Comparison of ENCODE assay signal across 21 cellular contexts in genomic region chr1:101330427-101331130, GRCh38.
A peak's percentile ranks its signal among the peaks of the same experiment; 100 is the strongest.
DNase-seq lines count a peak whose midpoint lies in the region; ATAC-seq, FAIRE-seq and TF ChIP-seq lines count a peak whose summit lies in the region.
"Had no signal": no experiment of that assay in that cellular context is flagged by ENCODE, and none has a peak within 500 bp of the region (broad histone marks: within the 10 kb centered on the region; RNA-seq: fewer than 3 reads in every experiment).

No MANE protein-coding gene starts in this region.

- H3K36me3 ChIP-seq in esophagus muscularis mucosa (no peaks in the 10 kb centered on the region), HepG2 (replicated peaks in 1 of 2; ENCODE audit: control insufficient read depth in 1 of 2, insufficient read depth in 2 of 2, low read length in 2 of 2) (no peaks in the 10 kb centered on the region)

- H3K4me3 ChIP-seq in esophagus muscularis mucosa (no peak overlapping the region), HepG2 (replicated peaks in 1 of 3; ENCODE audit: insufficient read depth in 1 of 3, low read depth in 2 of 3, low read length in 3 of 3) (no peak overlapping the region)

- POLR2A ChIA-PET in HepG2 (lab: Yijun Ruan, JAX) = no interaction called here

- peaks cover 25% of the 10 kb centered on the region for H3K4me1 Mint-ChIP-seq in activated naive CD4-positive, alpha-beta T cell treated with anti-CD3 and anti-CD28 coated beads, Interleukin-2, amount 10 ng/mL, durations not matched to agents 7 days and 5 days
- H3K4me1 Mint-ChIP-seq in stimulated activated effector memory CD8-positive, alpha-beta T cell treated with anti-CD3 and anti-CD28 coated beads, Interleukin-12 subunit alpha, Interleukin-12 subunit beta, amount 100 ng/mL, for 72 hours = peaks cover 24% of the 10 kb centered on the region
- peaks cover 8% of the 10 kb centered on the region for H3K4me1 Mint-ChIP-seq in activated T-helper 2 cell treated with anti-CD3 and anti-CD28 coated beads, Interferon-gamma antibody, Interleukin-2, Interleukin-4, amounts not matched to agents 10 μg/mL and 5 μg/mL and 100 μg/mL, durations not matched to agents 14 hours and 24 hours and 36 hours (ENCODE audit: low read depth)

- no peak overlapping the region for H3K4me2 ChIP-seq in HepG2 (ENCODE audit: low read depth, low read length)

- H3K27me3 Mint-ChIP-seq in activated naive CD4-positive, alpha-beta T cell treated with anti-CD3 and anti-CD28 coated beads, Interleukin-2, amount 10 ng/mL, durations not matched to agents 7 days and 5 days = peaks cover 12% of the 10 kb centered on the region
- peaks cover 44% of the 10 kb centered on the region for H3K27me3 Mint-ChIP-seq in activated T-helper 2 cell treated with anti-CD3 and anti-CD28 coated beads, Interferon-gamma antibody, Interleukin-2, Interleukin-4, amounts not matched to agents 10 μg/mL and 5 μg/mL and 100 μg/mL, durations not matched to agents 14 hours and 24 hours and 36 hours (ENCODE audit: low read depth)

- no peak for DNase-seq in activated naive CD4-positive, alpha-beta T cell treated with anti-CD3 and anti-CD28 coated beads, Interleukin-2, amount 10 ng/mL, durations not matched to agents 7 days and 5 days
- DNase-seq in activated naive CD4-positive, alpha-beta T cell treated with anti-CD3 and anti-CD28 coated beads, Interleukin-2, amount 50 U/mL, for 16 hours = no peak
- DNase-seq in esophagus muscularis mucosa (ENCODE audit: extremely low spot score) = peak; percentile 39
- DNase-seq in left kidney (ENCODE audit: low read depth, low spot score) = peak; percentile 53
- no peak for DNase-seq in stimulated activated effector memory CD8-positive, alpha-beta T cell treated with anti-CD3 and anti-CD28 coated beads, Interleukin-12 subunit alpha, Interleukin-12 subunit beta, amount 100 ng/mL, for 72 hours (ENCODE audit: low spot score in 2 of 2)
- no peak for DNase-seq in HepG2 (ENCODE audit: low spot score)
- no peak for DNase-seq in activated T-helper 2 cell treated with anti-CD3 and anti-CD28 coated beads, Interferon-gamma antibody, Interleukin-2, Interleukin-4, amounts not matched to agents 10 μg/mL and 5 μg/mL and 100 μg/mL, durations not matched to agents 14 hours and 24 hours and 36 hours (ENCODE audit: low spot score)
- no peak for DNase-seq in AG08395 (ENCODE audit: low spot score)
- DNase-seq: 8988T; AML-193; C1 segment of cervical spinal cord; CD8-positive, alpha-beta T cell; MM.1S; NCI-H1048; NCI-H1417 treated with DMSO at 0.1 percent for 48 hours; NCI-H187; NCI-H446; NCI-H526; Right ventricle myocardium superior had no signal

- TF ChIP-seq RAD21 in HepG2 (CRISPR knock-in tag; IDR thresholded peaks at IDR 0.05) = no peak

- H3K4me3 Mint-ChIP-seq in activated naive CD4-positive, alpha-beta T cell treated with anti-CD3 and anti-CD28 coated beads, Interleukin-2, amount 10 ng/mL, durations not matched to agents 7 days and 5 days = no peak overlapping the region
- no peak overlapping the region for H3K4me3 Mint-ChIP-seq in stimulated activated effector memory CD8-positive, alpha-beta T cell treated with anti-CD3 and anti-CD28 coated beads, Interleukin-12 subunit alpha, Interleukin-12 subunit beta, amount 100 ng/mL, for 72 hours
- no peak overlapping the region for H3K4me3 Mint-ChIP-seq in activated T-helper 2 cell treated with anti-CD3 and anti-CD28 coated beads, Interferon-gamma antibody, Interleukin-2, Interleukin-4, amounts not matched to agents 10 μg/mL and 5 μg/mL and 100 μg/mL, durations not matched to agents 14 hours and 24 hours and 36 hours (ENCODE audit: low read depth)
- H3K4me3 Mint-ChIP-seq: CD8-positive, alpha-beta T cell had no signal

- WGBS in esophagus muscularis mucosa = 78% methylated on average over 6 of the region's 6 CpGs
- 22% methylated on average over 6 of the region's 6 CpGs for WGBS in HepG2 (ENCODE audit: low lambda C conversion rate)

- H3K9me3 Mint-ChIP-seq in activated naive CD4-positive, alpha-beta T cell treated with anti-CD3 and anti-CD28 coated beads, Interleukin-2, amount 10 ng/mL, durations not matched to agents 7 days and 5 days = peaks cover 23% of the 10 kb centered on the region
- no peaks in the 10 kb centered on the region for H3K9me3 Mint-ChIP-seq in stimulated activated effector memory CD8-positive, alpha-beta T cell treated with anti-CD3 and anti-CD28 coated beads, Interleukin-12 subunit alpha, Interleukin-12 subunit beta, amount 100 ng/mL, for 72 hours
- H3K9me3 Mint-ChIP-seq in activated T-helper 2 cell treated with anti-CD3 and anti-CD28 coated beads, Interferon-gamma antibody, Interleukin-2, Interleukin-4, amounts not matched to agents 10 μg/mL and 5 μg/mL and 100 μg/mL, durations not matched to agents 14 hours and 24 hours and 36 hours = no peaks in the 10 kb centered on the region
- H3K9me3 Mint-ChIP-seq: CD8-positive, alpha-beta T cell had no signal

- H3K9ac ChIP-seq in HepG2 (ENCODE audit: insufficient read depth, low read depth, low read length) = no peak overlapping the region

- H3K27me3 ChIP-seq in esophagus muscularis mucosa = no peaks in the 10 kb centered on the region
- H3K27me3 ChIP-seq in HepG2 (ENCODE audit: control insufficient read depth in 1 of 2, insufficient read depth in 2 of 2, low read length in 2 of 2) = 0 out of 5 replicates have a peak, but pooled peaks cover 0 to 3% of the 10 kb centered on the region in 2 experiments

- CTCF ChIA-PET in activated naive CD4-positive, alpha-beta T cell treated with anti-CD3 and anti-CD28 coated beads, Interleukin-2, amount 10 ng/mL, durations not matched to agents 7 days and 5 days (lab: Charles Lee) = interaction anchor here (1.4 kb wide), 1 partner anchor 18 kb away, joined by 3 read pairs; no protein-coding TSS in a partner anchor
- CTCF ChIA-PET in HepG2 (lab: Yijun Ruan, JAX; ENCODE audit: low intra/inter-chr PET ratio, low total read pairs) = no interaction called here

- ATAC-seq in stimulated activated effector memory CD8-positive, alpha-beta T cell treated with anti-CD3 and anti-CD28 coated beads, Interleukin-12 subunit alpha, Interleukin-12 subunit beta, amount 100 ng/mL, for 72 hours = no peak
- no peak for ATAC-seq in HepG2
- ATAC-seq: CD8-positive, alpha-beta T cell had no signal

- H4K20me1 ChIP-seq in HepG2 (ENCODE audit: insufficient read depth, low read length) = no peaks in the 10 kb centered on the region

- in situ Hi-C loops in HepG2 (cut with HindIII; ENCODE audit: extremely low pct_ligation_motif_present, low pct_unique_long_range_greater_than_20kb) = no loop called here

- H3K9me3 ChIP-seq in esophagus muscularis mucosa (no peaks in the 10 kb centered on the region), HepG2 (ENCODE audit: low read length) (no peaks in the 10 kb centered on the region)

- no peak for TF ChIP-seq CTCF in esophagus muscularis mucosa (IDR thresholded peaks at IDR 0.05)
- no peak for TF ChIP-seq CTCF in HepG2 (CRISPR knock-in tag; IDR thresholded peaks at IDR 0.05)

- peak overlapping the region; percentile 16 for H3K27ac Mint-ChIP-seq in activated naive CD4-positive, alpha-beta T cell treated with anti-CD3 and anti-CD28 coated beads, Interleukin-2, amount 10 ng/mL, durations not matched to agents 7 days and 5 days
- peak overlapping the region; percentile 35 for H3K27ac Mint-ChIP-seq in stimulated activated effector memory CD8-positive, alpha-beta T cell treated with anti-CD3 and anti-CD28 coated beads, Interleukin-12 subunit alpha, Interleukin-12 subunit beta, amount 100 ng/mL, for 72 hours
- no peak overlapping the region for H3K27ac Mint-ChIP-seq in activated T-helper 2 cell treated with anti-CD3 and anti-CD28 coated beads, Interferon-gamma antibody, Interleukin-2, Interleukin-4, amounts not matched to agents 10 μg/mL and 5 μg/mL and 100 μg/mL, durations not matched to agents 14 hours and 24 hours and 36 hours
- H3K27ac Mint-ChIP-seq: CD8-positive, alpha-beta T cell had no signal

- no peaks in the 10 kb centered on the region for H3K79me2 ChIP-seq in HepG2 (ENCODE audit: insufficient read depth, low read length)

- TF ChIP-seq EP300 in esophagus muscularis mucosa (IDR thresholded peaks at IDR 0.05) (no peak), HepG2 (IDR thresholded peaks at IDR 0.05; ENCODE audit: low read depth in 2 of 2, low read length in 2 of 2) (no peak), HepG2 (CRISPR knock-in tag; IDR thresholded peaks at IDR 0.05; ENCODE audit: borderline replicate concordance) (no peak)

- peaks cover 13% of the 10 kb centered on the region for H3K36me3 Mint-ChIP-seq in activated naive CD4-positive, alpha-beta T cell treated with anti-CD3 and anti-CD28 coated beads, Interleukin-2, amount 10 ng/mL, durations not matched to agents 7 days and 5 days
- H3K36me3 Mint-ChIP-seq in stimulated activated effector memory CD8-positive, alpha-beta T cell treated with anti-CD3 and anti-CD28 coated beads, Interleukin-12 subunit alpha, Interleukin-12 subunit beta, amount 100 ng/mL, for 72 hours = no peaks in the 10 kb centered on the region
- H3K36me3 Mint-ChIP-seq in activated T-helper 2 cell treated with anti-CD3 and anti-CD28 coated beads, Interferon-gamma antibody, Interleukin-2, Interleukin-4, amounts not matched to agents 10 μg/mL and 5 μg/mL and 100 μg/mL, durations not matched to agents 14 hours and 24 hours and 36 hours (ENCODE audit: low read depth) = no peaks in the 10 kb centered on the region
- H3K36me3 Mint-ChIP-seq: CD8-positive, alpha-beta T cell had no signal

- TF ChIP-seq POLR2A in esophagus muscularis mucosa (IDR thresholded peaks at IDR 0.05; ENCODE audit: low read depth) = no peak
- TF ChIP-seq POLR2A in HepG2 (IDR thresholded peaks at IDR 0.05; ENCODE audit: insufficient read depth in 1 of 2, low read depth in 2 of 2, low read length in 2 of 2) = no peak

- H3K4me1 ChIP-seq in esophagus muscularis mucosa (no peaks in the 10 kb centered on the region), HepG2 (ENCODE audit: insufficient read depth, low read length) (no peaks in the 10 kb centered on the region)

- no TSS peak for BruUV-seq in HepG2 (replicated peaks; lab: Mats Ljungman, UMichigan)

- no peak overlapping the region for H2AFZ ChIP-seq in HepG2 (ENCODE audit: low read length)

- FAIRE-seq in HepG2 (lab: Jason Lieb, UNC) = no peak
- FAIRE-seq: GM12892, H54 had no signal

- no peak overlapping the region for H3K27ac ChIP-seq in esophagus muscularis mucosa (replicated peaks in 1 of 4)
- no peak overlapping the region for H3K27ac ChIP-seq in HepG2 (ENCODE audit: extremely low read length, insufficient read depth, low read length)

- intact Hi-C loops in esophagus muscularis mucosa (cut with DNase I) = no loop called here
- intact Hi-C loops in HepG2 (cut with micrococcal nuclease; ENCODE audit: unreplicated experiment) = no loop called here
- intact Hi-C loops in activated T-helper 2 cell treated with anti-CD3 and anti-CD28 coated beads, Interferon-gamma antibody, Interleukin-2, Interleukin-4, amounts not matched to agents 10 μg/mL and 5 μg/mL and 100 μg/mL, durations not matched to agents 14 hours and 24 hours and 36 hours (cut with micrococcal nuclease) = no loop called here

TF ChIP-seq in HepG2, 621 proteins besides CTCF, POLR2A, EP300 and RAD21 (continues in another document):
- no peak for TF ChIP-seq KLF9 (CRISPR knock-in tag; IDR thresholded peaks at IDR 0.05; ENCODE audit: low read depth)
- TF ChIP-seq NR2F6 (IDR thresholded peaks at IDR 0.05) = no peak
- TF ChIP-seq NR2F6 (CRISPR knock-in tag; IDR thresholded peaks at IDR 0.05) = no peak
- no peak for TF ChIP-seq MEIS1 (CRISPR knock-in tag; IDR thresholded peaks at IDR 0.05; ENCODE audit: borderline replicate concordance)
- no peak for TF ChIP-seq PCBP1 (IDR thresholded peaks at IDR 0.05; ENCODE audit: borderline replicate concordance, low read depth, low read length)

Comparison
In these comparisons a context has a peak if more than half of its experiments do, and no peak if none do; other contexts are left out.
1. DNase-seq: peak in esophagus muscularis mucosa (single experiment) and left kidney (single experiment); none in activated naive CD4-positive, alpha-beta T cell treated with anti-CD3 and anti-CD28 coated beads, Interleukin-2, amount 10 ng/mL, durations not matched to agents 7 days and 5 days (single experiment), activated naive CD4-positive, alpha-beta T cell treated with anti-CD3 and anti-CD28 coated beads, Interleukin-2, amount 50 U/mL, for 16 hours (single experiment), stimulated activated effector memory CD8-positive, alpha-beta T cell treated with anti-CD3 and anti-CD28 coated beads, Interleukin-12 subunit alpha, Interleukin-12 subunit beta, amount 100 ng/mL, for 72 hours (0 of 2), HepG2 (single experiment), activated T-helper 2 cell treated with anti-CD3 and anti-CD28 coated beads, Interferon-gamma antibody, Interleukin-2, Interleukin-4, amounts not matched to agents 10 μg/mL and 5 μg/mL and 100 μg/mL, durations not matched to agents 14 hours and 24 hours and 36 hours (single experiment) and AG08395 (single experiment).